1 cellular context compared by ENCODE assay signal in genomic region chr6:132818404-132819359, GRCh38.
TF ChIP-seq lines count a peak whose summit lies in the region.

No MANE protein-coding gene starts in this region.

TF ChIP-seq in HepG2, 621 proteins besides CTCF, POLR2A, EP300 and RAD21 (continued from another document and continues in another):
- no peak for TF ChIP-seq TSC22D2 (CRISPR knock-in tag; IDR thresholded peaks at IDR 0.05; ENCODE audit: borderline replicate concordance)
- no peak for TF ChIP-seq ZNF614 (CRISPR knock-in tag; IDR thresholded peaks at IDR 0.05; ENCODE audit: borderline replicate concordance)
- peak; percentile 39; the same call in 1 of the 2 replicates for TF ChIP-seq RXRA (CRISPR knock-in tag; IDR thresholded peaks at IDR 0.05)
- TF ChIP-seq NBN (conservative IDR thresholded peaks at IDR 0.05), result no peak
- TF ChIP-seq, protein P1, sequence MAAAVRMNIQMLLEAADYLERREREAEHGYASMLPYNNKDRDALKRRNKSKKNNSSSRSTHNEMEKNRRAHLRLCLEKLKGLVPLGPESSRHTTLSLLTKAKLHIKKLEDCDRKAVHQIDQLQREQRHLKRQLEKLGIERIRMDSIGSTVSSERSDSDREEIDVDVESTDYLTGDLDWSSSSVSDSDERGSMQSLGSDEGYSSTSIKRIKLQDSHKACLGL (CRISPR knock-in tag; IDR thresholded peaks at IDR 0.05), result no peak
- TF ChIP-seq ZBTB20 (CRISPR knock-in tag; IDR thresholded peaks at IDR 0.05; ENCODE audit: borderline replicate concordance, low read depth), result 0 out of 2 replicates have a peak, but pooled peaks have one; percentile 36
- peak; percentile 31; the same call in 1 of the 2 replicates for TF ChIP-seq NFIC (IDR thresholded peaks at IDR 0.05; ENCODE audit: low read length)
- TF ChIP-seq ZNF746 (CRISPR knock-in tag; IDR thresholded peaks at IDR 0.05), result no peak
- TF ChIP-seq KAT8 (CRISPR knock-in tag; IDR thresholded peaks at IDR 0.05), result 0 out of 2 replicates have a peak, but pooled peaks have one; percentile 13
- TF ChIP-seq RAD51 (IDR thresholded peaks at IDR 0.05; ENCODE audit: borderline replicate concordance), result no peak
- TF ChIP-seq TRIM22 (IDR thresholded peaks at IDR 0.05), result no peak
- TF ChIP-seq ZFP37 (CRISPR knock-in tag; IDR thresholded peaks at IDR 0.05; ENCODE audit: borderline replicate concordance), result no peak
- TF ChIP-seq ZNF496 (CRISPR knock-in tag; IDR thresholded peaks at IDR 0.05; ENCODE audit: insufficient replicate concordance), result no peak
- no peak for TF ChIP-seq ZXDC (CRISPR knock-in tag; IDR thresholded peaks at IDR 0.05)
- TF ChIP-seq NR2C2 (CRISPR knock-in tag; IDR thresholded peaks at IDR 0.05; ENCODE audit: borderline replicate concordance), result 0 out of 2 replicates have a peak, but pooled peaks have one; percentile 41
- TF ChIP-seq TFE3 (CRISPR knock-in tag; IDR thresholded peaks at IDR 0.05), result no peak
- no peak for TF ChIP-seq GZF1 (CRISPR knock-in tag; IDR thresholded peaks at IDR 0.05)
- TF ChIP-seq THAP9 (CRISPR knock-in tag; IDR thresholded peaks at IDR 0.05; ENCODE audit: borderline replicate concordance), result no peak
- TF ChIP-seq, protein P2, sequence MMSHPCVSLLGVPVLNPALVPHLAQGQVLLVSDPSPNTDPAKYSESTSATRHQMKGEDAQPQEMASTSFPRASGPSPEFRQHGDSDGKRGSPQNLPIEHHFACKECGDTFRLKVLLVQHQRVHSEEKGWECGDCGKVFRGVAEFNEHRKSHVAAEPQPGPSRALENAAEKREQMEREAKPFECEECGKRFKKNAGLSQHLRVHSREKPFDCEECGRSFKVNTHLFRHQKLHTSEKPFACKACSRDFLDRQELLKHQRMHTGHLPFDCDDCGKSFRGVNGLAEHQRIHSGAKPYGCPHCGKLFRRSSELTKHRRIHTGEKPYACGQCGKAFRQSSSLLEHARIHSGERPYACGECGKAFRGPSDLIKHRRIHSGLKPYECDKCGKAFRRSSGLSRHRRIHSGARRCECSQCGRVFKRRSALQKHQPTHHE (CRISPR knock-in tag; IDR thresholded peaks at IDR 0.05; ENCODE audit: borderline replicate concordance), result no peak
- no peak for TF ChIP-seq ZNF441 (CRISPR knock-in tag; IDR thresholded peaks at IDR 0.05; ENCODE audit: borderline replicate concordance)
- TF ChIP-seq, protein P3, sequence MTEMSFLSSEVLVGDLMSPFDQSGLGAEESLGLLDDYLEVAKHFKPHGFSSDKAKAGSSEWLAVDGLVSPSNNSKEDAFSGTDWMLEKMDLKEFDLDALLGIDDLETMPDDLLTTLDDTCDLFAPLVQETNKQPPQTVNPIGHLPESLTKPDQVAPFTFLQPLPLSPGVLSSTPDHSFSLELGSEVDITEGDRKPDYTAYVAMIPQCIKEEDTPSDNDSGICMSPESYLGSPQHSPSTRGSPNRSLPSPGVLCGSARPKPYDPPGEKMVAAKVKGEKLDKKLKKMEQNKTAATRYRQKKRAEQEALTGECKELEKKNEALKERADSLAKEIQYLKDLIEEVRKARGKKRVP (CRISPR knock-in tag; IDR thresholded peaks at IDR 0.05), result no peak
- no peak for TF ChIP-seq ZBTB42 (CRISPR knock-in tag; IDR thresholded peaks at IDR 0.05)
- TF ChIP-seq KLF13 (CRISPR knock-in tag; IDR thresholded peaks at IDR 0.05), result no peak
- TF ChIP-seq, protein P4, sequence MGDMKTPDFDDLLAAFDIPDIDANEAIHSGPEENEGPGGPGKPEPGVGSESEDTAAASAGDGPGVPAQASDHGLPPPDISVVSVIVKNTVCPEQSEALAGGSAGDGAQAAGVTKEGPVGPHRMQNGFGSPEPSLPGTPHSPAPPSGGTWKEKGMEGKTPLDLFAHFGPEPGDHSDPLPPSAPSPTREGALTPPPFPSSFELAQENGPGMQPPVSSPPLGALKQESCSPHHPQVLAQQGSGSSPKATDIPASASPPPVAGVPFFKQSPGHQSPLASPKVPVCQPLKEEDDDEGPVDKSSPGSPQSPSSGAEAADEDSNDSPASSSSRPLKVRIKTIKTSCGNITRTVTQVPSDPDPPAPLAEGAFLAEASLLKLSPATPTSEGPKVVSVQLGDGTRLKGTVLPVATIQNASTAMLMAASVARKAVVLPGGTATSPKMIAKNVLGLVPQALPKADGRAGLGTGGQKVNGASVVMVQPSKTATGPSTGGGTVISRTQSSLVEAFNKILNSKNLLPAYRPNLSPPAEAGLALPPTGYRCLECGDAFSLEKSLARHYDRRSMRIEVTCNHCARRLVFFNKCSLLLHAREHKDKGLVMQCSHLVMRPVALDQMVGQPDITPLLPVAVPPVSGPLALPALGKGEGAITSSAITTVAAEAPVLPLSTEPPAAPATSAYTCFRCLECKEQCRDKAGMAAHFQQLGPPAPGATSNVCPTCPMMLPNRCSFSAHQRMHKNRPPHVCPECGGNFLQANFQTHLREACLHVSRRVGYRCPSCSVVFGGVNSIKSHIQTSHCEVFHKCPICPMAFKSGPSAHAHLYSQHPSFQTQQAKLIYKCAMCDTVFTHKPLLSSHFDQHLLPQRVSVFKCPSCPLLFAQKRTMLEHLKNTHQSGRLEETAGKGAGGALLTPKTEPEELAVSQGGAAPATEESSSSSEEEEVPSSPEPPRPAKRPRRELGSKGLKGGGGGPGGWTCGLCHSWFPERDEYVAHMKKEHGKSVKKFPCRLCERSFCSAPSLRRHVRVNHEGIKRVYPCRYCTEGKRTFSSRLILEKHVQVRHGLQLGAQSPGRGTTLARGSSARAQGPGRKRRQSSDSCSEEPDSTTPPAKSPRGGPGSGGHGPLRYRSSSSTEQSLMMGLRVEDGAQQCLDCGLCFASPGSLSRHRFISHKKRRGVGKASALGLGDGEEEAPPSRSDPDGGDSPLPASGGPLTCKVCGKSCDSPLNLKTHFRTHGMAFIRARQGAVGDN (CRISPR knock-in tag; IDR thresholded peaks at IDR 0.05), result no peak
- no peak for TF ChIP-seq CREM (IDR thresholded peaks at IDR 0.05)
- TF ChIP-seq CREM (CRISPR knock-in tag; IDR thresholded peaks at IDR 0.05), result no peak
- TF ChIP-seq ZFP91 (CRISPR knock-in tag; IDR thresholded peaks at IDR 0.05; ENCODE audit: borderline replicate concordance), result 0 out of 2 replicates have a peak, but pooled peaks have one; percentile 32
- no peak for TF ChIP-seq ARHGAP35 (CRISPR knock-in tag; IDR thresholded peaks at IDR 0.05; ENCODE audit: borderline replicate concordance)
- peak; percentile 31; the same call in 1 of the 2 replicates for TF ChIP-seq KMT2B (CRISPR knock-in tag; IDR thresholded peaks at IDR 0.05)
- no peak for TF ChIP-seq SP5 (CRISPR knock-in tag; IDR thresholded peaks at IDR 0.05; ENCODE audit: borderline replicate concordance, low read depth)
- TF ChIP-seq ZNF646 (CRISPR knock-in tag; IDR thresholded peaks at IDR 0.05), result no peak
